ENCODE assay signal across 1 cellular context in genomic region chr14:58866386-58866785, GRCh38.
TF ChIP-seq lines count a peak whose summit lies in the region.

No MANE protein-coding gene starts in this region.

TF ChIP-seq in HepG2, 621 proteins besides CTCF, POLR2A, EP300 and RAD21 (continued from another document):
- TF ChIP-seq THAP9 (CRISPR knock-in tag; IDR thresholded peaks at IDR 0.05; ENCODE audit: borderline replicate concordance), result no peak
- no peak for TF ChIP-seq ATF7-NPFF (CRISPR knock-in tag; IDR thresholded peaks at IDR 0.05; ENCODE audit: low read depth)
- TF ChIP-seq RFXANK (CRISPR knock-in tag; IDR thresholded peaks at IDR 0.05), result no peak
- TF ChIP-seq ZNF264 (CRISPR knock-in tag; IDR thresholded peaks at IDR 0.05), result no peak
- no peak for TF ChIP-seq ZNF766 (CRISPR knock-in tag; IDR thresholded peaks at IDR 0.05; ENCODE audit: borderline replicate concordance)
- TF ChIP-seq HMGA1 (CRISPR knock-in tag; conservative IDR thresholded peaks at IDR 0.05), result no peak
- TF ChIP-seq CENPT (CRISPR knock-in tag; IDR thresholded peaks at IDR 0.05; ENCODE audit: low read depth), result no peak
- TF ChIP-seq ZNF546 (CRISPR knock-in tag; conservative IDR thresholded peaks at IDR 0.05), result no peak
- no peak for TF ChIP-seq ZNF703 (CRISPR knock-in tag; IDR thresholded peaks at IDR 0.05; ENCODE audit: borderline replicate concordance)
- no peak for TF ChIP-seq NFYB (CRISPR knock-in tag; IDR thresholded peaks at IDR 0.05)
- no peak for TF ChIP-seq E2F5 (CRISPR knock-in tag; conservative IDR thresholded peaks at IDR 0.05)
- no peak for TF ChIP-seq CHD4 (IDR thresholded peaks at IDR 0.05; ENCODE audit: borderline replicate concordance, low read length)
